ENCODE assay signal across 17 cellular contexts in genomic region chr17:55068862-55069771, GRCh38.
DNase-seq lines count a peak whose midpoint lies in the region; ATAC-seq, FAIRE-seq and TF ChIP-seq lines count a peak whose summit lies in the region.
"Had no signal": no experiment of that assay in that cellular context is flagged by ENCODE, and none has a peak within 500 bp of the region (broad histone marks: within the 10 kb centered on the region; RNA-seq: fewer than 3 reads in every experiment).

No MANE protein-coding gene starts in this region.

- peak; percentile 55 for DNase-seq in OCI-M1 (lab: John Stamatoyannopoulos, UW)
- peak; percentile 12 for DNase-seq in amniotic epithelial cell (ENCODE audit: low read depth)
- no peak for DNase-seq in right lobe of liver
- DNase-seq in GM10266 (ENCODE audit: extremely low spot score) = no peak
- no peak for DNase-seq in C1 segment of cervical spinal cord (lab: John Stamatoyannopoulos, UW)
- DNase-seq in NCI-H146 treated with DMSO at 0.1 percent for 48 hours (lab: John Stamatoyannopoulos, UW; ENCODE audit: unreplicated experiment) = no peak
- no peak for DNase-seq in RCC 7860 (ENCODE audit: low spot score)
- DNase-seq: BE2C; CD4-positive, alpha-beta T cell; DMS153; GDM1; HCEC 1CT; NCI-H187; NCI-H226; NCI-H524; SW 1271 had no signal

- no peaks in the 10 kb centered on the region for H3K27me3 ChIP-seq in right lobe of liver
- H3K27me3 ChIP-seq: BE2C had no signal

- no peaks in the 10 kb centered on the region for H3K9me3 ChIP-seq in right lobe of liver
- H3K9me3 ChIP-seq: BE2C had no signal

- no peak for FAIRE-seq in RCC 7860 (lab: Jason Lieb, UNC)

- 16% methylated on average over 4 of the region's 4 CpGs for WGBS in right lobe of liver (ENCODE audit: insufficient coverage, low coverage, low lambda C conversion rate, missing lambda C conversion rate)

- H3K36me3 ChIP-seq in right lobe of liver = no peaks in the 10 kb centered on the region
- H3K36me3 ChIP-seq: BE2C had no signal

- intact Hi-C loops in right lobe of liver (cut with DNase I) = no loop called here

- TF ChIP-seq CTCF in right lobe of liver (IDR thresholded peaks at IDR 0.05) (no peak), GM10266 (IDR thresholded peaks at IDR 0.05; ENCODE audit: control insufficient read depth, insufficient read depth, low read depth, missing control alignments) (no peak)

- H3K4me3 ChIP-seq in right lobe of liver = no peak overlapping the region

- ATAC-seq in right lobe of liver = peak; percentile 61 to 85 (median 77)
- ATAC-seq: Panc1 had no signal

- TF ChIP-seq POLR2A in right lobe of liver (IDR thresholded peaks at IDR 0.05) = no peak

- H3K4me1 ChIP-seq in right lobe of liver = peaks cover 0 to 18% (median 2%) of the 10 kb centered on the region in 4 donors
- H3K4me1 ChIP-seq: BE2C had no signal

- H3K27ac ChIP-seq in right lobe of liver = peak overlapping the region in 1 of 3 donors; percentile 54

Comparison
In these comparisons a context has a peak if more than half of its experiments do, and no peak if none do; other contexts are left out.
1. DNase-seq: peak in OCI-M1 (single experiment) and amniotic epithelial cell (single experiment); none in right lobe of liver (0 of 3), GM10266 (single experiment), C1 segment of cervical spinal cord (0 of 14), NCI-H146 treated with DMSO at 0.1 percent for 48 hours (single experiment) and RCC 7860 (single experiment).